In the genomic region with DNA sequence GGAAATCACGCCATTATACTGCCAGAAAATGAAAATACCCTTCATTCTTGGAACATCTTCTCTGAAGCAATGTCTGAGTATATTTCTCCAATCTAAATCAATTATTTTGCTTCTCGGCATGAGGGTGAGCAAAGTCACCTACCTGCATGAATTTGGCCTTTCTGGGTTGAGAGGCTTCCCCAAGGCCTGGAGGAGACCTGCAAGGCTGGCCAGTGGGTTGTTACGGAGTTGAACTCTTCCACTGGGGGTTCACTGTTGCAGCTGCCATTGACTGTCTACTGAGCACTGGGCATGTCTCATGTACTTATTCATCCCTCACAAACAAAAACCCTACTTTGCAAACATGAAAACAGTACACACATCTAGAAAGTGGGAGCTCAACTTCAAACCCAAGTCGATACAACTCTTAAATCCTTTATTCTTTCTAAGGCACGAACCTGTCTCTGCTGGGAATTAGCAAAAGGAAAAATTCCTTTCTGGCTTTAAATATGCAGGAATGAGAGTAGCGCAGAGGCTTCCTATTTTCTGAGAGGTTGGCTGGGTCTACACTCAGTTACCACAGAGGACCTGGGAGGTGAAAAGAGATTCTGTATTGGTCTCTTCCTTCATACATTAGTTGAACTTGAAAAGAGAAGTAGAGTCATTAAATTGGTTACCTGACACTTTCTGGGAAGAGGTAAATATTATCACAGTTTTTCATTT, we compare ENCODE assay signal across 22 cellular contexts.
"Had no signal": no experiment of that assay in that cellular context is flagged by ENCODE, and none has a peak within 500 bp of the region (broad histone marks: within the 10 kb centered on the region; RNA-seq: fewer than 3 reads in every experiment).

No MANE protein-coding gene starts in this region.

- H3K27me3 ChIP-seq: esophagus muscularis mucosa, gastrocnemius medialis, heart right ventricle, neutrophil, right atrium auricular region, sigmoid colon, testis, tibial nerve, upper lobe of right lung, vagina had no signal

- H3K4me3 Mint-ChIP-seq: naive thymus-derived CD8-positive, alpha-beta T cell; stimulated activated naive B cell treated with anti-CD40 and anti-IgM and Interleukin-4, amounts not matched to agents 10 μg/mL and 1 μg/mL and 100 μg/mL, for 72 hours; stimulated activated naive CD8-positive, alpha-beta T cell treated with anti-CD3 and anti-CD28 coated beads, Interleukin-15, amount 100 ng/mL, for 72 hours had no signal

- H3K9me3 Mint-ChIP-seq: naive thymus-derived CD8-positive, alpha-beta T cell had no signal

- H3K27me3 Mint-ChIP-seq: naive thymus-derived CD8-positive, alpha-beta T cell; stimulated activated naive B cell treated with anti-CD40 and anti-IgM and Interleukin-4, amounts not matched to agents 10 μg/mL and 1 μg/mL and 100 μg/mL, for 72 hours; stimulated activated naive CD8-positive, alpha-beta T cell treated with anti-CD3 and anti-CD28 coated beads, Interleukin-15, amount 100 ng/mL, for 72 hours had no signal

- DNase-seq: effector memory CD4-positive, alpha-beta T cell; gastrocnemius medialis; heart right ventricle; kidney; left colon; mucosa of descending colon; naive thymus-derived CD8-positive, alpha-beta T cell; posterior cingulate gyrus; sigmoid colon; stimulated activated CD4-positive, alpha-beta T cell treated with anti-CD3 and anti-CD28 coated beads, Interleukin-2, amount 100 ng/mL, for 24 hours; stimulated activated CD4-positive, alpha-beta T cell treated with anti-CD3 and anti-CD28 coated beads, Interleukin-4, amount 100 ng/mL, for 4 hours; stimulated activated naive B cell treated with anti-CD40 and anti-IgM and Interleukin-4, amounts not matched to agents 10 μg/mL and 1 μg/mL and 100 μg/mL, for 72 hours; stimulated activated naive CD8-positive, alpha-beta T cell treated with anti-CD3 and anti-CD28 coated beads, Interleukin-15, amount 100 ng/mL, for 72 hours; testis; upper lobe of right lung had no signal

- H3K27ac Mint-ChIP-seq: naive thymus-derived CD8-positive, alpha-beta T cell; stimulated activated naive B cell treated with anti-CD40 and anti-IgM and Interleukin-4, amounts not matched to agents 10 μg/mL and 1 μg/mL and 100 μg/mL, for 72 hours; stimulated activated naive CD8-positive, alpha-beta T cell treated with anti-CD3 and anti-CD28 coated beads, Interleukin-15, amount 100 ng/mL, for 72 hours had no signal

- H3K4me1 ChIP-seq: right atrium auricular region, sigmoid colon, testis, tibial nerve, upper lobe of right lung had no signal

- H3K9me3 ChIP-seq: esophagus muscularis mucosa, gastrocnemius medialis, heart right ventricle, mucosa of descending colon, neutrophil, right atrium auricular region, sigmoid colon, testis, tibial nerve, upper lobe of right lung, vagina had no signal

- H3K27ac ChIP-seq: epithelial cell of prostate, esophagus muscularis mucosa, gastrocnemius medialis, heart right ventricle, neutrophil, right atrium auricular region, sigmoid colon, skin epidermis, testis, tibial nerve, upper lobe of right lung, vagina had no signal

- H3K36me3 Mint-ChIP-seq: naive thymus-derived CD8-positive, alpha-beta T cell had no signal

- ATAC-seq: gastrocnemius medialis; heart right ventricle; left colon; mucosa of descending colon; naive thymus-derived CD8-positive, alpha-beta T cell; stimulated activated naive B cell treated with anti-CD40 and anti-IgM and Interleukin-4, amounts not matched to agents 10 μg/mL and 1 μg/mL and 100 μg/mL, for 72 hours; stimulated activated naive CD8-positive, alpha-beta T cell treated with anti-CD3 and anti-CD28 coated beads, Interleukin-15, amount 100 ng/mL, for 72 hours; upper lobe of right lung had no signal

- H3K36me3 ChIP-seq: esophagus muscularis mucosa, gastrocnemius medialis, heart right ventricle, neutrophil, right atrium auricular region, sigmoid colon, tibial nerve, upper lobe of right lung, vagina had no signal

- H3K4me3 ChIP-seq: esophagus muscularis mucosa, gastrocnemius medialis, heart right ventricle, mucosa of descending colon, right atrium auricular region, sigmoid colon, skin epidermis, testis, tibial nerve, upper lobe of right lung, vagina had no signal
